23 cellular contexts compared by ENCODE assay signal in the genomic region with DNA sequence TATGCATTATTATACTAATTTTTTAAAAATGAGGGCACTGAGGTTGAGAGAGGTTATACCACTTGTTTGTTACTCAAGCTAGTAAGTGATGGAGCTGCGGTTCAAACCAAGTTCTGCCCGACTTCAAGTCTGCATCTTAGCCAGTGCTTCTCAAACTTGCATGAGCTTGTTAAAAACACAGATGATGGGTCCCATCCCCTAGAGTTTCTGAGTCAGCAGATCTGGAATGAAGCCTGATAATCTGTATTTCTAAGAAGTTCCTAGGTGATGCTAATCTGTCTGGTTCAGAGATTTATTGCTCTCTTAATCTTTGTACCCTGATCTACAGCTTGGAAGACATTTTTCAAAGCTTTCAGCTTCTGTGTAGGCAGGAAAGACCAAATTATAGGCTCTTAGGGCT.
DNase-seq lines count a peak whose midpoint lies in the region; ATAC-seq and TF ChIP-seq lines count a peak whose summit lies in the region.
"Had no signal": no experiment of that assay in that cellular context is flagged by ENCODE, and none has a peak within 500 bp of the region (broad histone marks: within the 10 kb centered on the region; RNA-seq: fewer than 3 reads in every experiment).

No MANE protein-coding gene starts in this region.

- no peak for TF ChIP-seq POLR2A in transverse colon (IDR thresholded peaks at IDR 0.05)

- CTCF ChIA-PET in activated CD4-positive, alpha-beta memory T cell treated with anti-CD3 and anti-CD28 coated beads, Interleukin-2, amount 10 ng/mL, durations not matched to agents 7 days and 5 days (lab: Charles Lee) = interaction anchor here (0.6 to 14.8 kb wide), 9 partner anchors 8 to 249 kb away, joined by 3 to 379 read pairs (median 5); a partner anchor contains a TSS
- CTCF ChIA-PET in activated CD4-positive, alpha-beta memory T cell treated with anti-CD3 and anti-CD28 coated beads for 36 hours (lab: Charles Lee) = interaction anchor here (1.3 to 16.5 kb wide), 5 partner anchors 9 to 146 kb away, joined by 3 to 298 read pairs (median 45); a partner anchor contains a TSS

- H3K4me3 Mint-ChIP-seq in activated CD4-positive, alpha-beta memory T cell treated with anti-CD3 and anti-CD28 coated beads, Interleukin-2, amount 10 ng/mL, durations not matched to agents 7 days and 5 days = no peak overlapping the region
- H3K4me3 Mint-ChIP-seq in activated CD4-positive, alpha-beta memory T cell treated with anti-CD3 and anti-CD28 coated beads for 36 hours = no peak overlapping the region
- no peak overlapping the region for H3K4me3 Mint-ChIP-seq in activated T-helper 1 cell treated with anti-CD3 and anti-CD28 coated beads, Interleukin-12 subunit alpha, Interleukin-12 subunit beta, Interleukin-2, Interleukin-4 antibody, amounts not matched to agents 30 ng/mL and 10 ng/mL and 1 ng/mL, durations not matched to agents 14 hours and 24 hours and 36 hours
- no peak overlapping the region for H3K4me3 Mint-ChIP-seq in memory B cell
- H3K4me3 Mint-ChIP-seq: activated CD4-positive, alpha-beta T cell treated with anti-CD3 and anti-CD28 coated beads for 36 hours; activated naive CD4-positive, alpha-beta T cell treated with anti-CD3 and anti-CD28 coated beads, Interleukin-2, amount 10 ng/mL, durations not matched to agents 7 days and 5 days; HFFc6 had no signal

- no peak overlapping the region for H3K4me3 ChIP-seq in transverse colon
- H3K4me3 ChIP-seq in psoas muscle = no peak overlapping the region
- H3K4me3 ChIP-seq: BLaER1 treated with 17β-estradiol and CSF1 and Interleukin-3, amounts not matched to agents 10 nM and 100 nM; body of pancreas; colonic mucosa; gastrocnemius medialis; pancreas; Peyer's patch; SK-N-MC; thoracic aorta had no signal

- peak overlapping the region in 3 of 4 donors; percentile 30 to 56 (median 41) for H3K27ac ChIP-seq in transverse colon
- no peak overlapping the region for H3K27ac ChIP-seq in psoas muscle
- H3K27ac ChIP-seq: body of pancreas, colonic mucosa, pancreas, SK-N-MC, thoracic aorta had no signal

- no peak for DNase-seq in activated CD4-positive, alpha-beta memory T cell treated with anti-CD3 and anti-CD28 coated beads, Interleukin-2, amount 10 ng/mL, durations not matched to agents 7 days and 5 days
- DNase-seq in activated CD4-positive, alpha-beta memory T cell treated with anti-CD3 and anti-CD28 coated beads for 36 hours = no peak
- no peak for DNase-seq in activated T-helper 1 cell treated with anti-CD3 and anti-CD28 coated beads, Interleukin-12 subunit alpha, Interleukin-12 subunit beta, Interleukin-2, Interleukin-4 antibody, amounts not matched to agents 30 ng/mL and 10 ng/mL and 1 ng/mL, durations not matched to agents 14 hours and 24 hours and 36 hours (ENCODE audit: low spot score)
- DNase-seq in memory B cell (ENCODE audit: low spot score in 2 of 2) (no peak), transverse colon (no peak), psoas muscle (no peak), NCI-H345 treated with DMSO at 0.1 percent for 48 hours (lab: John Stamatoyannopoulos, UW; ENCODE audit: unreplicated experiment) (no peak), kidney tubule cell (ENCODE audit: low spot score) (no peak)
- DNase-seq: activated CD4-positive, alpha-beta T cell treated with anti-CD3 and anti-CD28 coated beads for 36 hours; activated naive CD4-positive, alpha-beta T cell treated with anti-CD3 and anti-CD28 coated beads, Interleukin-2, amount 10 ng/mL, durations not matched to agents 7 days and 5 days; body of pancreas; colonic mucosa; gastrocnemius medialis; GDM1; HFFc6; left cardiac atrium; NCI-H1417; pancreas; Peyer's patch; stimulated activated CD4-positive, alpha-beta T cell treated with anti-CD3 and anti-CD28 coated beads, Interleukin-4, amount 100 ng/mL, for 24 hours had no signal

- WGBS in transverse colon (ENCODE audit: low coverage in 1 of 2), 2 donors = 67 to 80% methylated on average over 1 to 2 of the region's 2 CpGs
- WGBS in psoas muscle, 3 donors = 83 to 91% (median 90%) methylated on average over 2 of the region's 2 CpGs

- TF ChIP-seq CTCF in transverse colon (IDR thresholded peaks at IDR 0.05) (no peak), psoas muscle (IDR thresholded peaks at IDR 0.05) (no peak)

- H3K27me3 Mint-ChIP-seq in activated CD4-positive, alpha-beta memory T cell treated with anti-CD3 and anti-CD28 coated beads, Interleukin-2, amount 10 ng/mL, durations not matched to agents 7 days and 5 days = no peaks in the 10 kb centered on the region
- H3K27me3 Mint-ChIP-seq in activated CD4-positive, alpha-beta memory T cell treated with anti-CD3 and anti-CD28 coated beads for 36 hours = no peaks in the 10 kb centered on the region
- H3K27me3 Mint-ChIP-seq in activated T-helper 1 cell treated with anti-CD3 and anti-CD28 coated beads, Interleukin-12 subunit alpha, Interleukin-12 subunit beta, Interleukin-2, Interleukin-4 antibody, amounts not matched to agents 30 ng/mL and 10 ng/mL and 1 ng/mL, durations not matched to agents 14 hours and 24 hours and 36 hours (ENCODE audit: insufficient read depth) = no peaks in the 10 kb centered on the region
- H3K27me3 Mint-ChIP-seq in memory B cell = no peaks in the 10 kb centered on the region

- intact Hi-C loops in activated CD4-positive, alpha-beta memory T cell treated with anti-CD3 and anti-CD28 coated beads for 36 hours (cut with micrococcal nuclease) = no loop called here
- intact Hi-C loops in activated T-helper 1 cell treated with anti-CD3 and anti-CD28 coated beads, Interleukin-12 subunit alpha, Interleukin-12 subunit beta, Interleukin-2, Interleukin-4 antibody, amounts not matched to agents 30 ng/mL and 10 ng/mL and 1 ng/mL, durations not matched to agents 14 hours and 24 hours and 36 hours (cut with micrococcal nuclease) = loop anchor here (1.0 kb wide), 2 partner anchors 8 to 82 kb away; no protein-coding TSS in a partner anchor
- intact Hi-C loops in transverse colon (cut with DNase I; ENCODE audit: low total_unique reads) = no loop called here
- intact Hi-C loops in psoas muscle (cut with DNase I) = loop anchor here (2.0 to 10.0 kb wide), 2 partner anchors 145 kb away; a partner anchor contains a TSS

- H3K9me3 Mint-ChIP-seq in activated CD4-positive, alpha-beta memory T cell treated with anti-CD3 and anti-CD28 coated beads, Interleukin-2, amount 10 ng/mL, durations not matched to agents 7 days and 5 days = no peaks in the 10 kb centered on the region
- H3K9me3 Mint-ChIP-seq in activated CD4-positive, alpha-beta memory T cell treated with anti-CD3 and anti-CD28 coated beads for 36 hours = no peaks in the 10 kb centered on the region
- H3K9me3 Mint-ChIP-seq in activated T-helper 1 cell treated with anti-CD3 and anti-CD28 coated beads, Interleukin-12 subunit alpha, Interleukin-12 subunit beta, Interleukin-2, Interleukin-4 antibody, amounts not matched to agents 30 ng/mL and 10 ng/mL and 1 ng/mL, durations not matched to agents 14 hours and 24 hours and 36 hours = peaks cover 5% of the 10 kb centered on the region
- H3K9me3 Mint-ChIP-seq in memory B cell = no peaks in the 10 kb centered on the region
- H3K9me3 Mint-ChIP-seq: activated naive CD4-positive, alpha-beta T cell treated with anti-CD3 and anti-CD28 coated beads, Interleukin-2, amount 10 ng/mL, durations not matched to agents 7 days and 5 days; HFFc6 had no signal

- H3K27me3 ChIP-seq in transverse colon (no peaks in the 10 kb centered on the region), psoas muscle (ENCODE audit: insufficient read depth in 3 of 3, low read length in 2 of 3) (peaks cover 0 to 1% (median 0%) of the 10 kb centered on the region in 3 donors)
- H3K27me3 ChIP-seq: BLaER1 treated with 17β-estradiol and CSF1 and Interleukin-3, amounts not matched to agents 10 nM and 100 nM; body of pancreas; colonic mucosa; gastrocnemius medialis; pancreas; Peyer's patch had no signal

- H3K4me1 Mint-ChIP-seq in activated CD4-positive, alpha-beta memory T cell treated with anti-CD3 and anti-CD28 coated beads, Interleukin-2, amount 10 ng/mL, durations not matched to agents 7 days and 5 days = peaks cover 72% of the 10 kb centered on the region
- peaks cover 20% of the 10 kb centered on the region for H3K4me1 Mint-ChIP-seq in activated CD4-positive, alpha-beta memory T cell treated with anti-CD3 and anti-CD28 coated beads for 36 hours (ENCODE audit: low read depth)
- H3K4me1 Mint-ChIP-seq in activated T-helper 1 cell treated with anti-CD3 and anti-CD28 coated beads, Interleukin-12 subunit alpha, Interleukin-12 subunit beta, Interleukin-2, Interleukin-4 antibody, amounts not matched to agents 30 ng/mL and 10 ng/mL and 1 ng/mL, durations not matched to agents 14 hours and 24 hours and 36 hours (ENCODE audit: low read depth) = peaks cover 81% of the 10 kb centered on the region
- peaks cover 46% of the 10 kb centered on the region for H3K4me1 Mint-ChIP-seq in memory B cell
- H3K4me1 Mint-ChIP-seq: activated CD4-positive, alpha-beta T cell treated with anti-CD3 and anti-CD28 coated beads for 36 hours had no signal

- H3K27ac Mint-ChIP-seq in activated CD4-positive, alpha-beta memory T cell treated with anti-CD3 and anti-CD28 coated beads, Interleukin-2, amount 10 ng/mL, durations not matched to agents 7 days and 5 days = peak overlapping the region; percentile 67
- no peak overlapping the region for H3K27ac Mint-ChIP-seq in activated CD4-positive, alpha-beta memory T cell treated with anti-CD3 and anti-CD28 coated beads for 36 hours
- peak overlapping the region; percentile 83 for H3K27ac Mint-ChIP-seq in activated T-helper 1 cell treated with anti-CD3 and anti-CD28 coated beads, Interleukin-12 subunit alpha, Interleukin-12 subunit beta, Interleukin-2, Interleukin-4 antibody, amounts not matched to agents 30 ng/mL and 10 ng/mL and 1 ng/mL, durations not matched to agents 14 hours and 24 hours and 36 hours
- peak overlapping the region; percentile 97 for H3K27ac Mint-ChIP-seq in memory B cell
- H3K27ac Mint-ChIP-seq: activated CD4-positive, alpha-beta T cell treated with anti-CD3 and anti-CD28 coated beads for 36 hours; activated naive CD4-positive, alpha-beta T cell treated with anti-CD3 and anti-CD28 coated beads, Interleukin-2, amount 10 ng/mL, durations not matched to agents 7 days and 5 days; HFFc6 had no signal

- H3K4me1 ChIP-seq in transverse colon (peaks cover 3 to 40% (median 14%) of the 10 kb centered on the region in 4 donors), psoas muscle (no peaks in the 10 kb centered on the region)
- H3K4me1 ChIP-seq: body of pancreas, colonic mucosa had no signal

- POLR2A ChIA-PET in activated CD4-positive, alpha-beta memory T cell treated with anti-CD3 and anti-CD28 coated beads, Interleukin-2, amount 10 ng/mL, durations not matched to agents 7 days and 5 days (lab: Charles Lee) = interaction anchor here (1.1 to 8.9 kb wide), 5 partner anchors 8 to 290 kb away, joined by 3 to 100 read pairs (median 12); a partner anchor contains a TSS
- POLR2A ChIA-PET in activated CD4-positive, alpha-beta memory T cell treated with anti-CD3 and anti-CD28 coated beads for 36 hours (lab: Charles Lee) = no interaction called here

- in situ Hi-C loops in transverse colon (cut with MboI; ENCODE audit: low pct_ligation_motif_present in 1 of 4, low pct_unique_long_range_greater_than_20kb in 1 of 4, low sequenced_read_pairs in 3 of 4) = loop anchor here (5.0 to 25.0 kb wide), 5 partner anchors 143 to 453 kb away; a partner anchor contains a TSS

- TF ChIP-seq EP300 in transverse colon (IDR thresholded peaks at IDR 0.05; ENCODE audit: low read depth) = no peak

- no peaks in the 10 kb centered on the region for H3K36me3 ChIP-seq in transverse colon
- H3K36me3 ChIP-seq in psoas muscle (ENCODE audit: insufficient read depth in 1 of 2, low read depth in 1 of 2) = no peaks in the 10 kb centered on the region
- H3K36me3 ChIP-seq: BLaER1 treated with 17β-estradiol and CSF1 and Interleukin-3, amounts not matched to agents 10 nM and 100 nM; colonic mucosa; gastrocnemius medialis; pancreas; Peyer's patch had no signal

- H3K36me3 Mint-ChIP-seq in activated CD4-positive, alpha-beta memory T cell treated with anti-CD3 and anti-CD28 coated beads, Interleukin-2, amount 10 ng/mL, durations not matched to agents 7 days and 5 days (ENCODE audit: low read depth) = peaks cover 10% of the 10 kb centered on the region
- no peaks in the 10 kb centered on the region for H3K36me3 Mint-ChIP-seq in activated CD4-positive, alpha-beta memory T cell treated with anti-CD3 and anti-CD28 coated beads for 36 hours
- peaks cover 16% of the 10 kb centered on the region for H3K36me3 Mint-ChIP-seq in activated T-helper 1 cell treated with anti-CD3 and anti-CD28 coated beads, Interleukin-12 subunit alpha, Interleukin-12 subunit beta, Interleukin-2, Interleukin-4 antibody, amounts not matched to agents 30 ng/mL and 10 ng/mL and 1 ng/mL, durations not matched to agents 14 hours and 24 hours and 36 hours (ENCODE audit: low read depth)
- H3K36me3 Mint-ChIP-seq in memory B cell = peaks cover 15% of the 10 kb centered on the region
- H3K36me3 Mint-ChIP-seq: activated naive CD4-positive, alpha-beta T cell treated with anti-CD3 and anti-CD28 coated beads, Interleukin-2, amount 10 ng/mL, durations not matched to agents 7 days and 5 days had no signal

- ATAC-seq in memory B cell (ENCODE audit: low read depth) (no peak), psoas muscle (no peak)
- ATAC-seq: activated CD4-positive, alpha-beta T cell treated with anti-CD3 and anti-CD28 coated beads for 36 hours; body of pancreas; gastrocnemius medialis; left cardiac atrium; pancreas had no signal

- H3K9me3 ChIP-seq in transverse colon (no peaks in the 10 kb centered on the region), psoas muscle (no peaks in the 10 kb centered on the region)
- H3K9me3 ChIP-seq: body of pancreas, colonic mucosa, gastrocnemius medialis, pancreas, Peyer's patch, thoracic aorta had no signal

Comparison
In these comparisons a context has a peak if more than half of its experiments do, and no peak if none do; other contexts are left out.
1. intact Hi-C loops: an anchor here in activated T-helper 1 cell treated with anti-CD3 and anti-CD28 coated beads, Interleukin-12 subunit alpha, Interleukin-12 subunit beta, Interleukin-2, Interleukin-4 antibody, amounts not matched to agents 30 ng/mL and 10 ng/mL and 1 ng/mL, durations not matched to agents 14 hours and 24 hours and 36 hours (1.0 kb wide) and psoas muscle (2.0 to 10.0 kb wide); none called in activated CD4-positive, alpha-beta memory T cell treated with anti-CD3 and anti-CD28 coated beads for 36 hours and transverse colon.